ENCODE assay signal across 8 cellular contexts in the genomic region with DNA sequence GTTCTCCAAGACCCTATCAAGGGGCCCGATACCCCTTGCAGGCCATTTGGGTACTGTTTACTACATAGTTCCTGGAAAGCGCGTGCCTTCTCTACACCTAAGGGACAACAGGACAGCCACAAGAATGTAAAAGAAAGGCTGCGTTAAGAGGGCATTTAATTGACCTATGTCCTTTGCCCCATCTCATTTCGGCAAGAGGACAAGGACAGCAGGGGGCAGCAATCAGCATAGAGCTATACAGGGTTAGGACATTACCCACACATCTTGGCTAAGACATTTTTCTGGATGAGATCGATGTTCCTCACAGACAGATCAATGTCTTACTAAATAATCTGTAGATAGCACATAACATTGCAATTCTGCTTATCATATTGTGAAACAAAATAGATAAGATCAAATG. TPM values are rescaled to one million over a fixed set of nuclear protein-coding genes. Genes with fewer than 3 reads are reported as not detected.
DNase-seq lines count a peak whose midpoint lies in the region; ATAC-seq, FAIRE-seq and TF ChIP-seq lines count a peak whose summit lies in the region.

No MANE protein-coding gene starts in this region.

- peak in 1 of 2 experiments; percentile 60; a peak in 2 of 6 replicates for ATAC-seq in A549
- no peak for ATAC-seq in HG03159 (IDR thresholded peaks at IDR 0.05; ENCODE audit: unreplicated experiment)
- ATAC-seq in GM19328 (IDR thresholded peaks at IDR 0.05; ENCODE audit: unreplicated experiment): no peak

- TF ChIP-seq POLR2A in A549 (IDR thresholded peaks at IDR 0.05; ENCODE audit: low read length) (no peak), uterus (IDR thresholded peaks at IDR 0.05) (no peak)

- H3K9me3 ChIP-seq in A549 (no peaks in the 10 kb centered on the region), liver (ENCODE audit: control insufficient read depth in 4 of 4, low read length in 3 of 4) (no peaks in the 10 kb centered on the region), uterus (no peaks in the 10 kb centered on the region)

- 23% methylated on average over 6 of the region's 6 CpGs for WGBS in A549 (ENCODE audit: missing lambda C conversion rate)
- WGBS in liver: 36% methylated on average over 6 of the region's 6 CpGs

- DNase-seq in A549 (ENCODE audit: low read depth in 1 of 2, low spot score in 1 of 2) (peak; percentile 33 to 35), GM12865 (ENCODE audit: low read depth) (peak; percentile 65), OCI-M2 (lab: John Stamatoyannopoulos, UW; ENCODE audit: unreplicated experiment) (peak; percentile 12), uterus (no peak)
- DNase-seq in activated naive CD4-positive, alpha-beta T cell treated with anti-CD3 and anti-CD28 coated beads, Interleukin-2, amount 50 U/mL, for 16 hours: peak; percentile 43

- no peak for TF ChIP-seq EP300 in A549 (IDR thresholded peaks at IDR 0.05)

- H3K4me1 ChIP-seq in A549 (no peaks in the 10 kb centered on the region), liver (ENCODE audit: control insufficient read depth in 4 of 4, insufficient read depth in 4 of 4, low read length in 3 of 4) (peaks cover 0 to 3% (median 0%) of the 10 kb centered on the region in 4 donors), uterus (no peaks in the 10 kb centered on the region)

- TF ChIP-seq CTCF in A549 (IDR thresholded peaks at IDR 0.05): peak; percentile 37; the same call in 2 of the 3 replicates
- TF ChIP-seq CTCF in GM12865 (IDR thresholded peaks at IDR 0.05; ENCODE audit: insufficient read depth, low read depth, low read length, missing control alignments): peak; percentile 30
- TF ChIP-seq CTCF in liver (IDR thresholded peaks at IDR 0.05; ENCODE audit: low read depth, low read length, missing input control): peak; percentile 62
- no peak for TF ChIP-seq CTCF in uterus (IDR thresholded peaks at IDR 0.05)

- H3K9ac ChIP-seq in liver (ENCODE audit: low read depth in 1 of 2, low read length in 2 of 2): no peak overlapping the region

- CTCF ChIA-PET in A549 (lab: Yijun Ruan, JAX): no interaction called here

- peak in 1 of 2 experiments; percentile 39; a peak in 3 of 5 replicates for TF ChIP-seq RAD21 in A549 (conservative IDR thresholded peaks at IDR 0.05 in 1 of 2, IDR thresholded peaks at IDR 0.05 in 1 of 2)
- TF ChIP-seq RAD21 in liver (IDR thresholded peaks at IDR 0.05): peak; percentile 74 to 85

- no peak overlapping the region for H3K4me2 ChIP-seq in A549

- H3K27me3 ChIP-seq in liver (ENCODE audit: control insufficient read depth in 4 of 4, insufficient read depth in 4 of 4, low read length in 3 of 4) (no peaks in the 10 kb centered on the region), uterus (no peaks in the 10 kb centered on the region)

- POLR2A ChIA-PET in A549 (lab: Yijun Ruan, JAX): no interaction called here

- no peak overlapping the region for H3K27ac ChIP-seq in A549
- H3K27ac ChIP-seq in liver (ENCODE audit: low read depth in 1 of 2, low read length in 2 of 2): no peak overlapping the region
- no peak overlapping the region for H3K27ac ChIP-seq in uterus

- intact Hi-C loops in uterus (cut with DNase I; ENCODE audit: low total_unique reads): no loop called here

- H3K36me3 ChIP-seq in liver (ENCODE audit: control insufficient read depth in 4 of 4, insufficient read depth in 3 of 4, low read depth in 1 of 4, low read length in 3 of 4) (no peaks in the 10 kb centered on the region), uterus (no peaks in the 10 kb centered on the region)

- H3K4me3 ChIP-seq in A549 (no peak overlapping the region), GM12865 (ENCODE audit: low read depth, low read length) (no peak overlapping the region), liver (ENCODE audit: low read depth in 1 of 3, low read length in 3 of 3) (no peak overlapping the region), uterus (no peak overlapping the region)

- no peak for FAIRE-seq in A549 (lab: Jason Lieb, UNC)

TF ChIP-seq in A549, 52 proteins besides CTCF, POLR2A, EP300 and RAD21:
- TF ChIP-seq SREBF2 (IDR thresholded peaks at IDR 0.05) (no peak), FOXS1 (CRISPR knock-in tag; IDR thresholded peaks at IDR 0.05) (no peak), HDAC2 (IDR thresholded peaks at IDR 0.05) (no peak), EHMT2 (IDR thresholded peaks at IDR 0.05; ENCODE audit: low read depth) (no peak), HOXB13 (CRISPR knock-in tag; IDR thresholded peaks at IDR 0.05; ENCODE audit: low read depth) (no peak), CHD4 (IDR thresholded peaks at IDR 0.05; ENCODE audit: borderline replicate concordance) (no peak), JUN (IDR thresholded peaks at IDR 0.05) (no peak), POLR2AphosphoS2 (conservative IDR thresholded peaks at IDR 0.05; ENCODE audit: low read length) (no peak), ZC3H11A (IDR thresholded peaks at IDR 0.05) (no peak), CEBPB (IDR thresholded peaks at IDR 0.05) (no peak), ZSCAN20 (CRISPR knock-in tag; IDR thresholded peaks at IDR 0.05) (no peak), KDM5A (IDR thresholded peaks at IDR 0.05) (no peak), NFE2L2 (conservative IDR thresholded peaks at IDR 0.05; ENCODE audit: low read length) (no peak)
- TF ChIP-seq, protein P1, sequence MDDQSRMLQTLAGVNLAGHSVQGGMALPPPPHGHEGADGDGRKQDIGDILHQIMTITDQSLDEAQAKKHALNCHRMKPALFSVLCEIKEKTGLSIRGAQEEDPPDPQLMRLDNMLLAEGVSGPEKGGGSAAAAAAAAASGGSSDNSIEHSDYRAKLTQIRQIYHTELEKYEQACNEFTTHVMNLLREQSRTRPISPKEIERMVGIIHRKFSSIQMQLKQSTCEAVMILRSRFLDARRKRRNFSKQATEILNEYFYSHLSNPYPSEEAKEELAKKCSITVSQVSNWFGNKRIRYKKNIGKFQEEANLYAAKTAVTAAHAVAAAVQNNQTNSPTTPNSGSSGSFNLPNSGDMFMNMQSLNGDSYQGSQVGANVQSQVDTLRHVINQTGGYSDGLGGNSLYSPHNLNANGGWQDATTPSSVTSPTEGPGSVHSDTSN (IDR thresholded peaks at IDR 0.05): no peak
- TF ChIP-seq, protein P2, sequence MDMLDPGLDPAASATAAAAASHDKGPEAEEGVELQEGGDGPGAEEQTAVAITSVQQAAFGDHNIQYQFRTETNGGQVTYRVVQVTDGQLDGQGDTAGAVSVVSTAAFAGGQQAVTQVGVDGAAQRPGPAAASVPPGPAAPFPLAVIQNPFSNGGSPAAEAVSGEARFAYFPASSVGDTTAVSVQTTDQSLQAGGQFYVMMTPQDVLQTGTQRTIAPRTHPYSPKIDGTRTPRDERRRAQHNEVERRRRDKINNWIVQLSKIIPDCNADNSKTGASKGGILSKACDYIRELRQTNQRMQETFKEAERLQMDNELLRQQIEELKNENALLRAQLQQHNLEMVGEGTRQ (IDR thresholded peaks at IDR 0.05): no peak
TF ChIP-seq in A549: peak in this region for 0.

TF ChIP-seq in liver, 16 proteins besides CTCF, POLR2A, EP300 and RAD21:
- no peak for TF ChIP-seq FOXA1 (IDR thresholded peaks at IDR 0.05)
- TF ChIP-seq YY1 (IDR thresholded peaks at IDR 0.05): no peak
- TF ChIP-seq, protein P3, sequence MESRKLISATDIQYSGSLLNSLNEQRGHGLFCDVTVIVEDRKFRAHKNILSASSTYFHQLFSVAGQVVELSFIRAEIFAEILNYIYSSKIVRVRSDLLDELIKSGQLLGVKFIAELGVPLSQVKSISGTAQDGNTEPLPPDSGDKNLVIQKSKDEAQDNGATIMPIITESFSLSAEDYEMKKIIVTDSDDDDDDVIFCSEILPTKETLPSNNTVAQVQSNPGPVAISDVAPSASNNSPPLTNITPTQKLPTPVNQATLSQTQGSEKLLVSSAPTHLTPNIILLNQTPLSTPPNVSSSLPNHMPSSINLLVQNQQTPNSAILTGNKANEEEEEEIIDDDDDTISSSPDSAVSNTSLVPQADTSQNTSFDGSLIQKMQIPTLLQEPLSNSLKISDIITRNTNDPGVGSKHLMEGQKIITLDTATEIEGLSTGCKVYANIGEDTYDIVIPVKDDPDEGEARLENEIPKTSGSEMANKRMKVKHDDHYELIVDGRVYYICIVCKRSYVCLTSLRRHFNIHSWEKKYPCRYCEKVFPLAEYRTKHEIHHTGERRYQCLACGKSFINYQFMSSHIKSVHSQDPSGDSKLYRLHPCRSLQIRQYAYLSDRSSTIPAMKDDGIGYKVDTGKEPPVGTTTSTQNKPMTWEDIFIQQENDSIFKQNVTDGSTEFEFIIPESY (IDR thresholded peaks at IDR 0.05): no peak
- peak; percentile 48 for TF ChIP-seq HNF4G (IDR thresholded peaks at IDR 0.05)
- TF ChIP-seq EGR1 (IDR thresholded peaks at IDR 0.05; ENCODE audit: low read depth in 2 of 2): no peak
- TF ChIP-seq RXRA (IDR thresholded peaks at IDR 0.05): peak; percentile 12 to 59
- peak; percentile 76 for TF ChIP-seq NR2F2 (IDR thresholded peaks at IDR 0.05)
- peak; percentile 71 to 88 for TF ChIP-seq HNF4A (conservative IDR thresholded peaks at IDR 0.05)
- TF ChIP-seq JUND (IDR thresholded peaks at IDR 0.05): no peak

RNA-seq across cellular contexts. Expression of a gene that starts 41.2 kb away (rescaled TPM):
- polyA plus RNA-seq in A549 (2011; rRNA removed) (not detected in 2 replicates), A549 (2017; fragmentation: RNase III; extraction: RNeasy Plus Mini Kit Qiagen cat#74134 plus additional on column Dnase treatment) (not detected in 3 replicates), liver (under 1 TPM; 0.14 to 0.16 TPM)
- not detected in 2 replicates for polyA plus RNA-seq in A549 (2012; cell fraction: cytosol; rRNA removed)
- not detected in 2 replicates for polyA plus RNA-seq in A549 (2012; cell fraction: nucleus; rRNA removed)
- polyA minus RNA-seq in A549 (2011; rRNA and poly(A)+ RNA removed): not detected in 2 replicates
- total RNA-seq in liver (under 1 TPM; 0.67 to 0.84 TPM), uterus (under 1 TPM in 3 of 4 donors, not detected in 1; under 0.01 to 0.90 (median 0.24) TPM)

Comparison
In these comparisons a context has a peak if more than half of its experiments do, and no peak if none do; other contexts are left out.
1. DNase-seq: peak in A549 (2 of 2), GM12865 (single experiment), OCI-M2 (single experiment) and activated naive CD4-positive, alpha-beta T cell treated with anti-CD3 and anti-CD28 coated beads, Interleukin-2, amount 50 U/mL, for 16 hours (single experiment); none in uterus (0 of 2).
2. CTCF ChIP-seq: peak in A549 (single experiment), GM12865 (single experiment) and liver (single experiment); none in uterus (0 of 4).